In genomic region chr3:55364426-55364825, GRCh38 we compare ENCODE assay signal across 14 cellular contexts.
"Had no signal": no experiment of that assay in that cellular context is flagged by ENCODE, and none has a peak within 500 bp of the region (broad histone marks: within the 10 kb centered on the region; RNA-seq: fewer than 3 reads in every experiment).

No MANE protein-coding gene starts in this region.

- H3K9me3 ChIP-seq: gastrocnemius medialis, ovary, thoracic aorta had no signal

- H3K4me3 ChIP-seq: gastrocnemius medialis, ovary, thoracic aorta had no signal

- H3K4me1 ChIP-seq: gastrocnemius medialis had no signal

- H3K27me3 Mint-ChIP-seq: activated B cell treated with CpG ODN at 0.5 μM for 24 hours; activated CD8-positive, alpha-beta memory T cell treated with anti-CD3 and anti-CD28 coated beads, Interleukin-2, amount 10 ng/mL, durations not matched to agents 7 days and 5 days; activated naive CD8-positive, alpha-beta T cell; activated T-cell treated with anti-CD3 and anti-CD28 coated beads, Interleukin-2, amount 50 U/mL, for 24 hours; stimulated activated naive CD8-positive, alpha-beta T cell treated with anti-CD3 and anti-CD28 coated beads, Interleukin-15, amount 100 ng/mL, for 72 hours; T-helper 17 cell had no signal

- ATAC-seq: activated CD8-positive, alpha-beta memory T cell treated with anti-CD3 and anti-CD28 coated beads, Interleukin-2, amount 10 ng/mL, durations not matched to agents 7 days and 5 days; gastrocnemius medialis; stimulated activated naive CD8-positive, alpha-beta T cell treated with anti-CD3 and anti-CD28 coated beads, Interleukin-15, amount 100 ng/mL, for 72 hours; T-helper 17 cell had no signal

- H3K27ac ChIP-seq: gastrocnemius medialis, ovary, thoracic aorta had no signal

- H3K4me3 Mint-ChIP-seq: activated B cell treated with CpG ODN at 0.5 μM for 24 hours; activated CD8-positive, alpha-beta memory T cell treated with anti-CD3 and anti-CD28 coated beads, Interleukin-2, amount 10 ng/mL, durations not matched to agents 7 days and 5 days; activated naive CD8-positive, alpha-beta T cell; activated T-cell treated with anti-CD3 and anti-CD28 coated beads, Interleukin-2, amount 50 U/mL, for 24 hours; neural crest cell; stimulated activated naive CD8-positive, alpha-beta T cell treated with anti-CD3 and anti-CD28 coated beads, Interleukin-15, amount 100 ng/mL, for 72 hours; T-helper 17 cell had no signal

- H3K9me3 Mint-ChIP-seq: activated B cell treated with CpG ODN at 0.5 μM for 24 hours; activated T-cell treated with anti-CD3 and anti-CD28 coated beads, Interleukin-2, amount 50 U/mL, for 24 hours had no signal

- DNase-seq: activated B cell treated with CpG ODN at 0.5 μM for 24 hours; activated CD8-positive, alpha-beta memory T cell treated with anti-CD3 and anti-CD28 coated beads, Interleukin-2, amount 10 ng/mL, durations not matched to agents 7 days and 5 days; activated effector memory CD4-positive, alpha-beta T cell treated with Interleukin-2 at 50 U/mL for 16 hours; activated T-cell treated with anti-CD3 and anti-CD28 coated beads, Interleukin-2, amount 50 U/mL, for 24 hours; anterior cingulate cortex; gastrocnemius medialis; kidney; ovary; stimulated activated CD4-positive, alpha-beta T cell treated with anti-CD3 and anti-CD28 coated beads, Interleukin-4, amount 100 ng/mL, for 4 hours; stimulated activated naive CD8-positive, alpha-beta T cell treated with anti-CD3 and anti-CD28 coated beads, Interleukin-15, amount 100 ng/mL, for 72 hours; T-helper 17 cell had no signal

- H3K4me1 Mint-ChIP-seq: activated B cell treated with CpG ODN at 0.5 μM for 24 hours; activated CD8-positive, alpha-beta memory T cell treated with anti-CD3 and anti-CD28 coated beads, Interleukin-2, amount 10 ng/mL, durations not matched to agents 7 days and 5 days; neural crest cell; stimulated activated naive CD8-positive, alpha-beta T cell treated with anti-CD3 and anti-CD28 coated beads, Interleukin-15, amount 100 ng/mL, for 72 hours; T-helper 17 cell had no signal

- H3K36me3 Mint-ChIP-seq: activated CD8-positive, alpha-beta memory T cell treated with anti-CD3 and anti-CD28 coated beads, Interleukin-2, amount 10 ng/mL, durations not matched to agents 7 days and 5 days; activated naive CD8-positive, alpha-beta T cell had no signal

- H3K36me3 ChIP-seq: gastrocnemius medialis, ovary, thoracic aorta had no signal

- H3K27me3 ChIP-seq: gastrocnemius medialis, ovary had no signal

- H3K27ac Mint-ChIP-seq: activated B cell treated with CpG ODN at 0.5 μM for 24 hours; activated CD8-positive, alpha-beta memory T cell treated with anti-CD3 and anti-CD28 coated beads, Interleukin-2, amount 10 ng/mL, durations not matched to agents 7 days and 5 days; activated naive CD8-positive, alpha-beta T cell; activated T-cell treated with anti-CD3 and anti-CD28 coated beads, Interleukin-2, amount 50 U/mL, for 24 hours; stimulated activated naive CD8-positive, alpha-beta T cell treated with anti-CD3 and anti-CD28 coated beads, Interleukin-15, amount 100 ng/mL, for 72 hours; T-helper 17 cell had no signal
